8 cellular contexts compared by ENCODE assay signal in the genomic region with DNA sequence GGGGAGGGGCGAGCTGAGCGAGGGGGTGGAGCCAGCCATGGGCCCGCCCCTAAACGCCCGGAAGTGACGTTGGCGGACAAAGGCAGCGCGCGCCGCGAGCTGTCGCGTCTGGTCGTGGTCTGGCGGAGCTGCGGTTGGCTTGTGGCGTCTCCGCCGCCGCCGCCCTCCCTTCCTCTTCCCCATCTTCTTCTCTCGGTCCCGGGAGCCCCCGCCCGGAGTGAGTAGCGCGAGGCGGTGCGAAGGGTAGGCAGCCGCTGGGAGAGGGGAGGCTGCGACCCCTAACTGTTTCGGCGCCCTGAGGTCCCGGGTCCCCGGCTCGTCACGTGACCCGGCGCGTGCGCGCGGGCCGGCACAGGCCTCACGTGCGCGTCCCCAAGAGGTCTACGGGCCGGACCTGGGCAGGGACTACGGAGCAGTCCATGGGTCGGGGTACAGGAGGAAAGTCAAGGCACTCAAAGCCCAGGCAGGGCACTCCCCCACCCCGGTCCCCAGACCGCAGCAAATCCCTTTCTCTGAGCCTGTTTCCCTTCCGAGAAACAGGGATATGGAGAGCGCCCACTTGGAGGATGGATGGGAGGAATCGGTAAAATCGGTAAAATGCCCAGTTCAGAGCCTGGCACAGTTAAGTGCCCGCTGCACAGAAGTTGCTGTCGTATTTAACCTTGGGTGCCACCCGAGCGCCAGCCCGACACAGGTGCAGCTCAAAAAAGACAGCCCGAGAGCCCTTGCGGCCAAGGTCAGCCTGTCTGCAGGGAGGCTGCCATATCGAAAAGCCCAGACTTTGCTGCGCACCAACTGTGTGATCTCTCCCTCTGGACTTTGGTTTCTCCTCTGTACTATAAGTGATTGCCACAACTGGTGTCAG. TPM values are rescaled to one million over a fixed set of nuclear protein-coding genes. Genes with fewer than 3 reads are reported as not detected.
DNase-seq lines count a peak whose midpoint lies in the region; ATAC-seq and TF ChIP-seq lines count a peak whose summit lies in the region.

A gene with protein sequence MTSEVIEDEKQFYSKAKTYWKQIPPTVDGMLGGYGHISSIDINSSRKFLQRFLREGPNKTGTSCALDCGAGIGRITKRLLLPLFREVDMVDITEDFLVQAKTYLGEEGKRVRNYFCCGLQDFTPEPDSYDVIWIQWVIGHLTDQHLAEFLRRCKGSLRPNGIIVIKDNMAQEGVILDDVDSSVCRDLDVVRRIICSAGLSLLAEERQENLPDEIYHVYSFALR (plus strand): TSS at position 85 of the 865 bp plus-strand sequence. CDS start 6,541 bp downstream, outside the sequence.

- H3K4me1 ChIP-seq in OCI-LY1 (ENCODE audit: insufficient read depth, low read length, severe bottlenecking) (peaks cover 40% of the 10 kb centered on the region), mononuclear cell (ENCODE audit: insufficient read depth, low read length) (peaks cover 57% of the 10 kb centered on the region)

- H3K79me2 ChIP-seq in OCI-LY1 (ENCODE audit: insufficient read depth, low read length), result peaks cover 51% of the 10 kb centered on the region

- H2AFZ ChIP-seq in OCI-LY1 (ENCODE audit: low read length), result no peak within 1 kb of the TSS

- peak; percentile 29 for ATAC-seq in GM19468 (IDR thresholded peaks at IDR 0.05; ENCODE audit: extremely low read depth, unreplicated experiment)

- peak within 1 kb of the TSS; percentile 70 for H3K27ac ChIP-seq in OCI-LY1 (ENCODE audit: low read depth, low read length, poor library complexity, severe bottlenecking)

- no peaks in the 10 kb centered on the region for H3F3A ChIP-seq in OCI-LY1 (ENCODE audit: insufficient read depth, low read length)

- H3K9ac ChIP-seq in OCI-LY1 (ENCODE audit: low read length), result peak within 1 kb of the TSS; percentile 93

- H3K4me2 ChIP-seq in OCI-LY1 (ENCODE audit: low read length), result peak within 1 kb of the TSS; percentile 83

- TF ChIP-seq CTCF in OCI-LY1 (IDR thresholded peaks at IDR 0.05; ENCODE audit: low read length), result no peak

- DNase-seq in COR-L47 (lab: John Stamatoyannopoulos, UW) (peak; percentile 71), HT-29 (ENCODE audit: low spot score) (peak; percentile 84), epidermal melanocyte (ENCODE audit: insufficient read length, low spot score) (peak; percentile 91)
- DNase-seq in activated CD8-positive, alpha-beta memory T cell treated with anti-CD3 and anti-CD28 coated beads, Interleukin-2, amount 50 U/mL, for 48 hours, result peak; percentile 99
- peak; percentile 84 to 86 for DNase-seq in stimulated activated CD8-positive, alpha-beta memory T cell treated with anti-CD3 and anti-CD28 coated beads, Interleukin-4, amount 100 ng/mL, for 1 hour (ENCODE audit: low read depth in 2 of 2, low spot score in 1 of 2)

- H3K4me3 ChIP-seq in OCI-LY1 (ENCODE audit: low read depth, low read length, poor library complexity, severe bottlenecking) (peak within 1 kb of the TSS; percentile 86), mononuclear cell (ENCODE audit: low read length) (peak within 1 kb of the TSS; percentile 88)

- no peaks in the 10 kb centered on the region for H3K9me2 ChIP-seq in OCI-LY1 (ENCODE audit: low read depth, low read length)

- H3K36me3 ChIP-seq in OCI-LY1 (ENCODE audit: insufficient read depth, low read length), result peaks cover 37% of the 10 kb centered on the region

- no peaks in the 10 kb centered on the region for H3K9me3 ChIP-seq in OCI-LY1 (ENCODE audit: low read length)
- no peaks in the 10 kb centered on the region for H3K9me3 ChIP-seq in mononuclear cell (ENCODE audit: low read depth, low read length)

- H4K20me1 ChIP-seq in OCI-LY1 (ENCODE audit: insufficient read depth, low read length), result no peaks in the 10 kb centered on the region

- H3K27me3 ChIP-seq in OCI-LY1 (ENCODE audit: insufficient read depth, low read length) (no peaks in the 10 kb centered on the region), mononuclear cell (ENCODE audit: insufficient read depth, low read length) (peaks cover 4% of the 10 kb centered on the region)

RNA-seq across cellular contexts. Expression of the gene that starts here (rescaled TPM):
- 68.7 and 83.8 TPM in 2 replicates for total RNA-seq in HT-29 (2014; rRNA removed; shearing (Covaris generic))
- total RNA-seq in mononuclear cell, result 22.0 TPM

Comparison
In these comparisons a context has a peak if more than half of its experiments do, and no peak if none do; other contexts are left out.
1. Peak in every context shown above with its lines: DNase-seq, ATAC-seq, H3K4me3 ChIP-seq and H3K27ac ChIP-seq.